Comparison of ENCODE assay signal across 14 cellular contexts in the genomic region with DNA sequence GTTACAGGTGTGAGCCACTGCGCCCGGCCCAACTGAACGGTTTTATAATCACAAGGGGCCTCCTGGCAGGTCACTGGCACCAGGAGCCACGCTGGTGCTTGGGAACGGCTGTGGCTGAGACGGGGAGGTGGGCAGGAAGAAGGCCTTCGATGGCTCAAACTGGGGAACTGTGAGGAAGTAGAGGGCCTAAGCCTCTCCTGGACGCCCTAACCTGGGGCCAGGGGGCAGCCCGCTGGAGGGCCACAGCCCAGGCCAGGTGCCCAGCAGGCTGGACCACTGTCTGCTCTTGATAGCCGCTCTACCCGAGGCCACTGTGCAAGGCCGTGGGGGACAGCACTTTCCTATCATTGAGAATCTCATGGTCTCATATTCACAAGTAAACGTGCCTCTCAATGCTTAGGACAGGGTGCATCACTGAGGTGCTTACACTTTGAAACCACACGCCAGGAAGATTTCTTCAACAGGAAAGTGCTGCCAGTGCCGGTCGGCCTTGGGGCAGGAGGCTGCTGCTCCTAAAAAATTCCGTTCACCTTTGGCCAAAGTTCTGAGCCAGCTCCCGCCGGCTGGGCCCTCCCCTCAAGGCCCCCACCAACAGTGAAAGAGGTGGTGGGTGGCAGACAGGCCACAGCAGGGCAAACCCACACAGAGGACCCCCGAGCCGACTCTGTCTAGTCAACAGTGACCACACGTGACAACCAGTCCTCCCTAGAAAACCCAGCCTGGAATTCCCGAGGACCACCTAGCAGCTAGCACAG. TPM values are rescaled to one million over a fixed set of nuclear protein-coding genes. Genes with fewer than 3 reads are reported as not detected.
DNase-seq lines count a peak whose midpoint lies in the region; ATAC-seq and TF ChIP-seq lines count a peak whose summit lies in the region.
"Had no signal": no experiment of that assay in that cellular context is flagged by ENCODE, and none has a peak within 500 bp of the region (broad histone marks: within the 10 kb centered on the region; RNA-seq: fewer than 3 reads in every experiment).

No MANE protein-coding gene starts in this region.

- DNase-seq in IMR-90, result no peak
- peak; percentile 62 for DNase-seq in RWPE2 (ENCODE audit: low spot score)
- no peak for DNase-seq in mesenchymal stem cell
- DNase-seq in NK-92 treated with Interleukin-12 subunit alpha and Interleukin-12 subunit beta, amount 100 ng/mL, for 24 hours (lab: John Stamatoyannopoulos, UW), result no peak
- DNase-seq in A673 (ENCODE audit: low spot score), result no peak
- DNase-seq: CD8-positive, alpha-beta memory T cell; DMS 273 treated with DMSO at 0.1 percent for 48 hours; MG63; NCI-H1105; NCI-H187 treated with DMSO at 0.1 percent for 48 hours; NCI-H774 had no signal

- H4K20me1 ChIP-seq in IMR-90 (ENCODE audit: insufficient read depth, low read length), result peaks cover 56% of the 10 kb centered on the region

- TF ChIP-seq POLR2A in IMR-90 (IDR thresholded peaks at IDR 0.05; ENCODE audit: low read depth, low read length), result no peak

- H4K5ac ChIP-seq in IMR-90 (ENCODE audit: low read depth, low read length), result no peak overlapping the region

- H3K4me3 ChIP-seq in IMR-90 (ENCODE audit: insufficient read depth, low read depth, low read length), result no peak overlapping the region
- H3K4me3 ChIP-seq in RWPE2 (ENCODE audit: severe bottlenecking), result no peak overlapping the region
- no peak overlapping the region for H3K4me3 ChIP-seq in mesenchymal stem cell (ENCODE audit: insufficient read depth in 1 of 2, low read depth in 1 of 2, low read length in 2 of 2)
- H3K4me3 ChIP-seq in A673 (ENCODE audit: low read depth, low read length, poor library complexity, severe bottlenecking), result no peak overlapping the region
- H3K4me3 ChIP-seq: MG63 had no signal

- BruUV-seq in IMR-90 (replicated peaks; lab: Mats Ljungman, UMichigan), result TSS peak; percentile 47
- no TSS peak for BruUV-seq in A673 (replicated peaks; lab: Mats Ljungman, UMichigan)

- H2BK12ac ChIP-seq in mesenchymal stem cell (ENCODE audit: low read length in 2 of 2), result no peak overlapping the region

- no peak overlapping the region for H4K91ac ChIP-seq in IMR-90 (ENCODE audit: insufficient read depth, low read depth, low read length)
- no peak overlapping the region for H4K91ac ChIP-seq in mesenchymal stem cell (ENCODE audit: low read length)

- ATAC-seq in IMR-90 (ENCODE audit: low read depth) (no peak), RWPE2 (ENCODE audit: low read depth) (no peak)

- POLR2A ChIA-PET in IMR-90 (lab: Charles Lee; ENCODE audit: unreplicated experiment) (no interaction called here), A673 (lab: Charles Lee; ENCODE audit: low non-redundant PET) (no interaction called here)

- no peak overlapping the region for H3K56ac ChIP-seq in IMR-90 (ENCODE audit: extremely low read depth, insufficient read depth, low read length)

- in situ Hi-C loops in IMR-90 (cut with MboI; ENCODE audit: low sequenced_read_pairs), result no loop called here

- peaks cover 9 to 57% of the 10 kb centered on the region in 2 experiments for H3K79me1 ChIP-seq in IMR-90 (ENCODE audit: low read depth in 1 of 2, low read length in 2 of 2)
- peaks cover 33% of the 10 kb centered on the region for H3K79me1 ChIP-seq in mesenchymal stem cell (replicated peaks; ENCODE audit: low read length, poor library complexity, severe bottlenecking)

- H3K27me3 ChIP-seq in IMR-90 (ENCODE audit: control insufficient read depth, insufficient read depth, low read length) (no peaks in the 10 kb centered on the region), RWPE2 (ENCODE audit: insufficient read depth, poor library complexity, severe bottlenecking) (no peaks in the 10 kb centered on the region), mesenchymal stem cell (ENCODE audit: control insufficient read depth in 1 of 2, insufficient read depth in 1 of 2, low read length in 2 of 2) (no peaks in the 10 kb centered on the region), A673 (replicated peaks; ENCODE audit: insufficient read depth, low read depth, low read length, poor library complexity) (no peaks in the 10 kb centered on the region)
- H3K27me3 ChIP-seq: MG63 had no signal

- H3K18ac ChIP-seq in IMR-90 (ENCODE audit: low read depth, low read length) (no peak overlapping the region), mesenchymal stem cell (ENCODE audit: low read depth in 1 of 2, low read length in 2 of 2) (no peak overlapping the region)

- CTCF ChIA-PET in IMR-90 (lab: Yijun Ruan, JAX) (no interaction called here), A673 (lab: Charles Lee) (no interaction called here)

- H2BK15ac ChIP-seq in IMR-90 (ENCODE audit: low read depth, low read length) (no peak overlapping the region), mesenchymal stem cell (ENCODE audit: low read depth, poor library complexity, severe bottlenecking) (no peak overlapping the region)

- H3K4me1 ChIP-seq in IMR-90 (ENCODE audit: control insufficient read depth, insufficient read depth, low read length), result peaks cover 3% of the 10 kb centered on the region
- no peaks in the 10 kb centered on the region for H3K4me1 ChIP-seq in RWPE2 (ENCODE audit: insufficient read depth, poor library complexity, severe bottlenecking)
- peaks cover 41% of the 10 kb centered on the region for H3K4me1 ChIP-seq in mesenchymal stem cell (ENCODE audit: control insufficient read depth, insufficient read depth, low read depth, low read length)
- H3K4me1 ChIP-seq in A673 (ENCODE audit: insufficient read depth, low read length, poor library complexity, severe bottlenecking), result peaks cover under 1% of the 10 kb centered on the region

- H3K9ac ChIP-seq in IMR-90 (ENCODE audit: low read depth, low read length), result no peak overlapping the region
- no peak overlapping the region for H3K9ac ChIP-seq in mesenchymal stem cell (ENCODE audit: low read length)
- H3K9ac ChIP-seq: KMS-11 had no signal

- H3K36me3 ChIP-seq in IMR-90 (ENCODE audit: control insufficient read depth, insufficient read depth, low read length) (peaks cover 60% of the 10 kb centered on the region), RWPE2 (ENCODE audit: low read depth) (peaks cover 90% of the 10 kb centered on the region), mesenchymal stem cell (ENCODE audit: control insufficient read depth in 1 of 2, insufficient read depth in 2 of 2, low read depth in 1 of 2, low read length in 2 of 2) (peaks cover 66 to 79% of the 10 kb centered on the region in 2 experiments), A673 (ENCODE audit: insufficient read depth, low read length, poor library complexity, severe bottlenecking) (peaks cover 44% of the 10 kb centered on the region)

- H3K23ac ChIP-seq in IMR-90 (ENCODE audit: low read depth, low read length) (no peak overlapping the region), mesenchymal stem cell (ENCODE audit: low read length in 2 of 2) (no peak overlapping the region)

- H3K9me1 ChIP-seq in IMR-90 (ENCODE audit: insufficient read depth, low read length), result peaks cover 4% of the 10 kb centered on the region; the same call in 1 of the 2 replicates

- intact Hi-C loops in IMR-90 (cut with micrococcal nuclease) (no loop called here), A673 (cut with micrococcal nuclease; ENCODE audit: unreplicated experiment) (no loop called here)

- 95% methylated on average over 9 of the region's 23 CpGs; no CpG with 5 or more reads in 1 of the 2 experiments for WGBS in IMR-90 (ENCODE audit: extremely low coverage in 2 of 2, insufficient read length in 1 of 2), 2 experiments
- WGBS in mesenchymal stem cell, result 98% methylated on average over 23 of the region's 23 CpGs

- no peak overlapping the region for H2BK20ac ChIP-seq in IMR-90 (ENCODE audit: low read depth, low read length)

- H3K4ac ChIP-seq in IMR-90 (ENCODE audit: low read depth, low read length) (no peak overlapping the region), mesenchymal stem cell (ENCODE audit: low read depth in 1 of 2, low read length in 2 of 2) (no peak overlapping the region)

- no peak for TF ChIP-seq RAD21 in IMR-90 (IDR thresholded peaks at IDR 0.05; ENCODE audit: low read length)

- H2AFZ ChIP-seq in IMR-90 (replicated peaks; ENCODE audit: low read length, poor library complexity) (no peak overlapping the region), mesenchymal stem cell (ENCODE audit: low read depth, low read length) (no peak overlapping the region)

- dilution Hi-C loops in IMR-90 (cut with HindIII; ENCODE audit: low sequenced_read_pairs, unreplicated experiment), result no loop called here

- no peak overlapping the region for H2AK9ac ChIP-seq in IMR-90 (replicated peaks; ENCODE audit: low read depth, low read length, poor library complexity)

- H3K27ac ChIP-seq in IMR-90 (ENCODE audit: insufficient read depth, low read length) (no peak overlapping the region), RWPE2 (ENCODE audit: poor library complexity, severe bottlenecking) (no peak overlapping the region), mesenchymal stem cell (ENCODE audit: low read length, poor library complexity, severe bottlenecking) (no peak overlapping the region), A673 (ENCODE audit: low read depth, low read length, poor library complexity, severe bottlenecking) (no peak overlapping the region)
- H3K27ac ChIP-seq: KMS-11 had no signal

- TF ChIP-seq CTCF in IMR-90 (conservative IDR thresholded peaks at IDR 0.05; ENCODE audit: low read depth, low read length) (no peak), RWPE2 (IDR thresholded peaks at IDR 0.05; ENCODE audit: poor library complexity, severe bottlenecking) (no peak), A673 (conservative IDR thresholded peaks at IDR 0.05; ENCODE audit: low read depth, low read length) (no peak)

- H3K14ac ChIP-seq in IMR-90 (replicated peaks; ENCODE audit: low read depth, low read length) (no peak overlapping the region), mesenchymal stem cell (ENCODE audit: low read length in 2 of 2) (no peak overlapping the region)

- H4K8ac ChIP-seq in IMR-90 (ENCODE audit: low read depth in 2 of 2, low read length in 2 of 2) (no peak overlapping the region), mesenchymal stem cell (ENCODE audit: low read length) (no peak overlapping the region)

- H2BK120ac ChIP-seq in IMR-90 (ENCODE audit: low read depth, low read length) (no peak overlapping the region), mesenchymal stem cell (ENCODE audit: low read depth, low read length) (no peak overlapping the region)

- H3K4me2 ChIP-seq in IMR-90 (ENCODE audit: low read depth, low read length), result no peak overlapping the region
- H3K4me2 ChIP-seq in mesenchymal stem cell (ENCODE audit: low read length, poor library complexity, severe bottlenecking), result no peak overlapping the region
- H3K4me2 ChIP-seq: KMS-11 had no signal

- H3K9me3 ChIP-seq in IMR-90 (ENCODE audit: control insufficient read depth, insufficient read depth, low read length), result no peaks in the 10 kb centered on the region
- H3K9me3 ChIP-seq in RWPE2 (ENCODE audit: severe bottlenecking), result no peaks in the 10 kb centered on the region
- no peaks in the 10 kb centered on the region for H3K9me3 ChIP-seq in mesenchymal stem cell (ENCODE audit: control insufficient read depth, low read length)
- H3K9me3 ChIP-seq in A673 (ENCODE audit: low read depth, low read length, poor library complexity, severe bottlenecking), result no peaks in the 10 kb centered on the region
- H3K9me3 ChIP-seq: MG63 had no signal

- no peak overlapping the region for H2AK5ac ChIP-seq in IMR-90 (ENCODE audit: low read depth, low read length)
- peak overlapping the region; percentile 11 for H2AK5ac ChIP-seq in mesenchymal stem cell (ENCODE audit: low read length, severe bottlenecking)

- H2BK5ac ChIP-seq in IMR-90 (ENCODE audit: low read depth, low read length, poor library complexity, severe bottlenecking) (no peak overlapping the region), mesenchymal stem cell (ENCODE audit: low read depth, low read length, poor library complexity, severe bottlenecking) (no peak overlapping the region)

RNA-seq across cellular contexts. Expression of a gene that starts 7.2 kb away (rescaled TPM):
- 3.0 and 4.2 TPM in 2 replicates for total RNA-seq in IMR-90 (2012; rRNA removed)
- 48.1 and 52.5 TPM in 2 replicates for polyA plus RNA-seq in IMR-90 (2012; rRNA removed)
- polyA plus RNA-seq in IMR-90 (2012; cell fraction: cytosol; rRNA removed), result 61.4 and 99.9 TPM in 2 replicates
- polyA plus RNA-seq in IMR-90 (2012; cell fraction: nucleus; rRNA removed; ENCODE audit: low replicate concordance), result 288 and 910 TPM in 2 replicates
- polyA plus RNA-seq in mesenchymal stem cell (2013, experiment 1 of 2), result 50.4 TPM
- polyA plus RNA-seq in mesenchymal stem cell (2013, experiment 2 of 2), result 43.7 TPM
- 81.3 and 82.9 TPM in 2 replicates for total RNA-seq in A673 (2021)

RNA-seq across cellular contexts. Expression of a gene that starts 19.8 kb away (rescaled TPM):
- total RNA-seq in IMR-90 (2012; rRNA removed), result 0.83 and 0.90 TPM in 2 replicates
- 4.0 and 5.0 TPM in 2 replicates for polyA plus RNA-seq in IMR-90 (2012; rRNA removed)
- polyA plus RNA-seq in IMR-90 (2012; cell fraction: cytosol; rRNA removed), result 3.3 and 5.1 TPM in 2 replicates
- 1.7 and 3.7 TPM in 2 replicates for polyA plus RNA-seq in IMR-90 (2012; cell fraction: nucleus; rRNA removed; ENCODE audit: low replicate concordance)
- 0.03 TPM for polyA plus RNA-seq in mesenchymal stem cell (2013, experiment 1 of 2)
- polyA plus RNA-seq in mesenchymal stem cell (2013, experiment 2 of 2), result 0.11 TPM
- 0.24 and 0.52 TPM in 2 replicates for total RNA-seq in A673 (2021)
- total RNA-seq: H4, NCI-H460 had no signal

RNA-seq across cellular contexts. Expression of a gene that starts 22.8 kb away (rescaled TPM):
- total RNA-seq in IMR-90 (2012; rRNA removed), result 147 and 156 TPM in 2 replicates
- 210 and 228 TPM in 2 replicates for polyA plus RNA-seq in IMR-90 (2012; rRNA removed)
- polyA plus RNA-seq in IMR-90 (2012; cell fraction: cytosol; rRNA removed), result 201 and 282 TPM in 2 replicates
- 134 and 144 TPM in 2 replicates for polyA plus RNA-seq in IMR-90 (2012; cell fraction: nucleus; rRNA removed; ENCODE audit: low replicate concordance)
- 215 TPM for polyA plus RNA-seq in mesenchymal stem cell (2013, experiment 1 of 2)
- polyA plus RNA-seq in mesenchymal stem cell (2013, experiment 2 of 2), result 211 TPM
- total RNA-seq in A673 (2021), result 173 and 175 TPM in 2 replicates

RNA-seq across cellular contexts. Expression of a gene that starts 28.0 kb away (rescaled TPM):
- 7.2 and 8.2 TPM in 2 replicates for total RNA-seq in IMR-90 (2012; rRNA removed)
- 41.3 and 48.8 TPM in 2 replicates for polyA plus RNA-seq in IMR-90 (2012; rRNA removed)
- 33.9 and 46.7 TPM in 2 replicates for polyA plus RNA-seq in IMR-90 (2012; cell fraction: cytosol; rRNA removed)
- 73.0 and 204 TPM in 2 replicates for polyA plus RNA-seq in IMR-90 (2012; cell fraction: nucleus; rRNA removed; ENCODE audit: low replicate concordance)
- polyA plus RNA-seq in mesenchymal stem cell (2013, experiment 1 of 2), result 11.7 TPM
- 10.9 TPM for polyA plus RNA-seq in mesenchymal stem cell (2013, experiment 2 of 2)
- 33.3 and 38.1 TPM in 2 replicates for total RNA-seq in A673 (2021)

RNA-seq across cellular contexts. Expression of a gene that starts 35.0 kb away (rescaled TPM):
- total RNA-seq in IMR-90 (2012; rRNA removed) (0.56 and 1.3 TPM in 2 replicates), A673 (2021) (20.6 and 23.9 TPM in 2 replicates)
- polyA plus RNA-seq in IMR-90 (2012; rRNA removed), result 16.4 and 20.3 TPM in 2 replicates
- polyA plus RNA-seq in IMR-90 (2012; cell fraction: cytosol; rRNA removed), result 8.2 and 12.3 TPM in 2 replicates
- 104 and 312 TPM in 2 replicates for polyA plus RNA-seq in IMR-90 (2012; cell fraction: nucleus; rRNA removed; ENCODE audit: low replicate concordance)
- polyA plus RNA-seq in mesenchymal stem cell (2013, experiment 1 of 2), result 8.3 TPM
- polyA plus RNA-seq in mesenchymal stem cell (2013, experiment 2 of 2), result 9.2 TPM

Comparison
In these comparisons a context has a peak if more than half of its experiments do, and no peak if none do; other contexts are left out.
1. RNA of a gene that starts 7.2 kb away (total RNA-seq): 81.3 to 82.9 TPM in A673; 3.0 to 4.2 TPM in IMR-90; every median in the first group is over 10 times any median in the second.